ENCODE assay signal across 4 cellular contexts in the genomic region with DNA sequence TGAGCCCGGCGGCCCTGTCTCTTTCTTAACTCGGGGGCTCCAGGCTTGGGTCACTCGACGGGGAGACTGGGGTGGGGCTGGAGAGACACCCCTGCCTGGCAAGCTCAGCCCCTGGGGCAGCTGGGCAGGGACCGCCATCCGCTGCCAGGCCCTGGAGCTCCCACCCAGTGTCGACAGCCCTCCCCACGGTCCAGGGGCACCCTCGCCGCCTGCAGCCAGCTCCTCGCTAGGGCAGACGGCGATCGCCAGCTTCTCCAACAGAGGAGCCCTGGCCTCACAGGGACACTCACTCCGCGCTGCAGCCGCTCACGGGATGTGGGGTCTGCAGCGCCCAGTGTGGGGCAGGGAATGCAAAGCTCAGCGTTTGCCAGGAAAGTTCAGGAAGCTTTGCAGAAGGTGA. TPM values are rescaled to one million over a fixed set of nuclear protein-coding genes. Genes with fewer than 3 reads are reported as not detected.
"Had no signal": no experiment of that assay in that cellular context is flagged by ENCODE, and none has a peak within 500 bp of the region (broad histone marks: within the 10 kb centered on the region; RNA-seq: fewer than 3 reads in every experiment).

No MANE protein-coding gene starts in this region.

- DNase-seq: GDM1, GF-D8 had no signal

- ATAC-seq: GM12878 had no signal

- H3K4me3 ChIP-seq: GM12878 had no signal

RNA-seq across cellular contexts. Expression of gene PABPN1L, which starts 38.7 kb away (rescaled TPM):
- total RNA-seq: G401, GM12878 had no signal
- polyA plus RNA-seq: GM12878 had no signal
